ENCODE assay signal across 8 cellular contexts in genomic region chr19:50328257-50329145, GRCh38. TPM values are rescaled to one million over a fixed set of nuclear protein-coding genes. Genes with fewer than 3 reads are reported as not detected.
DNase-seq lines count a peak whose midpoint lies in the region; ATAC-seq and TF ChIP-seq lines count a peak whose summit lies in the region.

No MANE protein-coding gene starts in this region.

- peaks cover 53% of the 10 kb centered on the region for H3K27me3 Mint-ChIP-seq in activated CD8-positive, alpha-beta memory T cell treated with anti-CD3 and anti-CD28 coated beads, Interleukin-2, amount 10 ng/mL, durations not matched to agents 7 days and 5 days

- H3K4me3 ChIP-seq in HEK293 (ENCODE audit: low read depth, low read length) (peak overlapping the region; percentile 25), Peyer's patch (peak overlapping the region; percentile 27 to 52 (median 48)), esophagus muscularis mucosa (peak overlapping the region; percentile 39 to 59 (median 44)), spleen (peak overlapping the region in 7 of 8 donors; percentile 16 to 75 (median 32))

- H3K4me3 Mint-ChIP-seq in activated CD8-positive, alpha-beta memory T cell treated with anti-CD3 and anti-CD28 coated beads, Interleukin-2, amount 10 ng/mL, durations not matched to agents 7 days and 5 days, result no peak overlapping the region

- no peak for ATAC-seq in activated CD8-positive, alpha-beta memory T cell treated with anti-CD3 and anti-CD28 coated beads, Interleukin-2, amount 10 ng/mL, durations not matched to agents 7 days and 5 days
- ATAC-seq in sciatic nerve, result no peak

- CTCF ChIA-PET in activated CD8-positive, alpha-beta memory T cell treated with anti-CD3 and anti-CD28 coated beads, Interleukin-2, amount 10 ng/mL, durations not matched to agents 7 days and 5 days (lab: Charles Lee), result interaction anchor here (0.8 to 1.4 kb wide), 8 partner anchors 9 to 182 kb away, joined by 3 to 8 read pairs (median 3); partner anchors contain the start of gene JOSD2
- CTCF ChIA-PET in HEK293 (lab: Yijun Ruan, JAX), result interaction anchor here (0.5 to 1.8 kb wide), 15 partner anchors 10 to 406 kb away, joined by 3 to 11 read pairs (median 4); partner anchors contain the start of gene NR1H2

- H3K36me3 Mint-ChIP-seq in activated CD8-positive, alpha-beta memory T cell treated with anti-CD3 and anti-CD28 coated beads, Interleukin-2, amount 10 ng/mL, durations not matched to agents 7 days and 5 days, result peaks cover 8% of the 10 kb centered on the region

- H3K9me3 ChIP-seq in HEK293 (ENCODE audit: control insufficient read depth, insufficient read depth, low read depth, low read length) (no peaks in the 10 kb centered on the region), Peyer's patch (peaks cover 0 to 4% (median 0%) of the 10 kb centered on the region in 4 donors), esophagus muscularis mucosa (no peaks in the 10 kb centered on the region), spleen (peaks cover 0 to 29% (median 0%) of the 10 kb centered on the region in 8 donors)

- H3K36me3 ChIP-seq in HEK293 (ENCODE audit: control insufficient read depth in 2 of 2, insufficient read depth in 1 of 2, low read length in 2 of 2) (peaks cover 0 to 2% of the 10 kb centered on the region in 2 experiments; a peak in 1 of 3 replicates), Peyer's patch (no peaks in the 10 kb centered on the region), esophagus muscularis mucosa (no peaks in the 10 kb centered on the region), spleen (peaks cover 0 to 3% (median 0%) of the 10 kb centered on the region in 6 donors)

- WGBS in esophagus muscularis mucosa, result 2% methylated on average over 14 of the region's 141 CpGs
- WGBS in spleen, 5 donors, result 2 to 7% (median 3%) methylated on average over 33 to 141 of the region's 141 CpGs

- TF ChIP-seq CTCF in HEK293 (tag by site-specific recombination; IDR thresholded peaks at IDR 0.05), result peak; percentile 59; the same call in 1 of the 2 replicates
- TF ChIP-seq CTCF in Peyer's patch (IDR thresholded peaks at IDR 0.05), result peak in 2 of 6 experiments; percentile 16 to 24
- peak in 1 of 3 experiments; percentile 19 for TF ChIP-seq CTCF in esophagus muscularis mucosa (IDR thresholded peaks at IDR 0.05)
- peak in 1 of 11 experiments; percentile 35 for TF ChIP-seq CTCF in spleen (IDR thresholded peaks at IDR 0.05 in 8 of 11, conservative IDR thresholded peaks at IDR 0.05 in 3 of 11)

- POLR2A ChIA-PET in HEK293 (lab: Yijun Ruan, JAX), result interaction anchor here (0.6 to 2.7 kb wide), 19 partner anchors 10 to 467 kb away, joined by 3 to 9 read pairs (median 4); partner anchors contain the start of genes ATF5, JOSD2, MYH14 and NR1H2

- peaks cover 52% of the 10 kb centered on the region for H3K4me1 Mint-ChIP-seq in activated CD8-positive, alpha-beta memory T cell treated with anti-CD3 and anti-CD28 coated beads, Interleukin-2, amount 10 ng/mL, durations not matched to agents 7 days and 5 days

- intact Hi-C loops in esophagus muscularis mucosa (cut with DNase I), result no loop called here
- intact Hi-C loops in spleen (cut with DNase I; ENCODE audit: low total_unique reads), result no loop called here
- intact Hi-C loops in sciatic nerve (cut with DNase I), result loop anchor here (1.0 kb wide), 1 partner anchor 22 kb away; no protein-coding TSS in a partner anchor

- H3K4me1 ChIP-seq in HEK293 (ENCODE audit: control insufficient read depth, insufficient read depth, low read length) (peaks cover 13% of the 10 kb centered on the region), Peyer's patch (peaks cover 0 to 55% (median 22%) of the 10 kb centered on the region in 4 donors), esophagus muscularis mucosa (peaks cover 27 to 72% (median 65%) of the 10 kb centered on the region in 4 donors), spleen (peaks cover 6 to 78% (median 57%) of the 10 kb centered on the region in 6 donors)

- TF ChIP-seq POLR2A in Peyer's patch (IDR thresholded peaks at IDR 0.05) (no peak), esophagus muscularis mucosa (IDR thresholded peaks at IDR 0.05; ENCODE audit: low read depth) (no peak), spleen (IDR thresholded peaks at IDR 0.05) (no peak)

- peaks cover 0 to 38% of the 10 kb centered on the region in 2 donors for H3K27me3 ChIP-seq in Peyer's patch
- H3K27me3 ChIP-seq in esophagus muscularis mucosa, result peaks cover 0 to 79% (median 50%) of the 10 kb centered on the region in 4 donors
- peaks cover 0 to 85% (median 60%) of the 10 kb centered on the region in 7 donors for H3K27me3 ChIP-seq in spleen (replicated peaks in 1 of 7)

- no peak overlapping the region for H3K27ac Mint-ChIP-seq in activated CD8-positive, alpha-beta memory T cell treated with anti-CD3 and anti-CD28 coated beads, Interleukin-2, amount 10 ng/mL, durations not matched to agents 7 days and 5 days

- no peaks in the 10 kb centered on the region for H3K9me3 Mint-ChIP-seq in activated CD8-positive, alpha-beta memory T cell treated with anti-CD3 and anti-CD28 coated beads, Interleukin-2, amount 10 ng/mL, durations not matched to agents 7 days and 5 days (ENCODE audit: low read depth)

- H3K27ac ChIP-seq in HEK293 (ENCODE audit: extremely low read depth, low read depth, low read length) (peak overlapping the region; percentile 32; the same call in 1 of the 2 replicates), Peyer's patch (peak overlapping the region in 1 of 4 donors; percentile 79), esophagus muscularis mucosa (replicated peaks in 1 of 4) (no peak overlapping the region), spleen (peak overlapping the region in 3 of 8 donors; percentile 26 to 87 (median 26))

- no peak for TF ChIP-seq EP300 in esophagus muscularis mucosa (IDR thresholded peaks at IDR 0.05)

- peak; percentile 74 for DNase-seq in activated CD8-positive, alpha-beta memory T cell treated with anti-CD3 and anti-CD28 coated beads, Interleukin-2, amount 50 U/mL, for 48 hours
- no peak for DNase-seq in activated CD8-positive, alpha-beta memory T cell treated with anti-CD3 and anti-CD28 coated beads, Interleukin-2, amount 10 ng/mL, durations not matched to agents 7 days and 5 days
- peak in 1 of 3 donors; percentile 53 for DNase-seq in Peyer's patch
- DNase-seq in esophagus muscularis mucosa (ENCODE audit: extremely low spot score), result no peak
- DNase-seq in spleen, result peak; percentile 86
- no peak for DNase-seq in inferior parietal cortex (ENCODE audit: extremely low spot score)
- no peak for DNase-seq in sciatic nerve (ENCODE audit: low spot score)

TF ChIP-seq in HEK293, 187 proteins besides CTCF, POLR2A, EP300 and RAD21 (continues in another document):
- 0 out of 2 replicates have a peak, but pooled peaks have one; percentile 47 for TF ChIP-seq HOXC10 (CRISPR knock-in tag; IDR thresholded peaks at IDR 0.05)
- no peak for TF ChIP-seq SCRT2 (tag by site-specific recombination; IDR thresholded peaks at IDR 0.05)
- TF ChIP-seq ZNF692 (tag by site-specific recombination; IDR thresholded peaks at IDR 0.05), result no peak
- no peak for TF ChIP-seq ZNF140 (tag by site-specific recombination; IDR thresholded peaks at IDR 0.05)
- no peak for TF ChIP-seq KLF9 (tag by site-specific recombination; IDR thresholded peaks at IDR 0.05; ENCODE audit: low read depth)

RNA-seq across cellular contexts. Expression of gene KCNC3, which starts 0.7 kb away (rescaled TPM):
- 1 to 10 TPM; 1.3 to 2.3 TPM for total RNA-seq in activated CD8-positive, alpha-beta memory T cell treated with anti-CD3 and anti-CD28 coated beads, Interleukin-2, amount 10 ng/mL, durations not matched to agents 7 days and 5 days
- total RNA-seq in Peyer's patch (1 to 10 TPM in 2 of 4 donors, under 1 TPM in 2; 0.18 to 3.3 (median 1.1) TPM), esophagus muscularis mucosa (under 1 TPM; 0.32 to 0.69 (median 0.37) TPM), spleen (10 to 100 TPM in 2 of 7 donors, 1 to 10 TPM in 5; 2.6 to 20.8 (median 7.1) TPM), sciatic nerve (2.7 TPM)
- 1 to 10 TPM in 1 of 3 donors, under 1 TPM in 2; 0.72 to 2.6 (median 0.74) TPM for polyA plus RNA-seq in spleen

RNA-seq across cellular contexts. Expression of gene NAPSA, which starts 36.9 kb away (rescaled TPM):
- total RNA-seq in activated CD8-positive, alpha-beta memory T cell treated with anti-CD3 and anti-CD28 coated beads, Interleukin-2, amount 10 ng/mL, durations not matched to agents 7 days and 5 days, result 1 to 10 TPM; 5.3 to 8.8 TPM
- total RNA-seq in Peyer's patch (10 to 100 TPM in 1 of 4 donors, 1 to 10 TPM in 3; 4.9 to 12.4 (median 8.2) TPM), esophagus muscularis mucosa (1 to 10 TPM in 2 of 4 donors, under 1 TPM in 2; 0.17 to 3.7 (median 0.81) TPM), spleen (1 to 10 TPM; 1.5 to 3.4 (median 2.3) TPM), sciatic nerve (3.4 TPM)
- 1 to 10 TPM; 4.5 to 6.4 (median 5.0) TPM for polyA plus RNA-seq in spleen

RNA-seq across cellular contexts. Expression of gene NR1H2, which starts 47.8 kb away (rescaled TPM):
- 10 to 100 TPM; 62.2 to 69.8 TPM for total RNA-seq in activated CD8-positive, alpha-beta memory T cell treated with anti-CD3 and anti-CD28 coated beads, Interleukin-2, amount 10 ng/mL, durations not matched to agents 7 days and 5 days
- total RNA-seq in Peyer's patch, result 100 to 1,000 TPM in 2 of 4 donors, 10 to 100 TPM in 2; 76.7 to 102 (median 98.9) TPM
- 100 to 1,000 TPM; 123 to 224 (median 191) TPM for total RNA-seq in esophagus muscularis mucosa
- total RNA-seq in spleen, result 10 to 100 TPM; 59.9 to 96.0 (median 84.8) TPM
- polyA plus RNA-seq in spleen, result 10 to 100 TPM; 53.1 to 75.5 (median 55.8) TPM
- 73.7 TPM for total RNA-seq in sciatic nerve

RNA-seq across cellular contexts. Expression of gene POLD1, which starts 55.6 kb away (rescaled TPM):
- 100 to 1,000 TPM; 158 to 215 TPM for total RNA-seq in activated CD8-positive, alpha-beta memory T cell treated with anti-CD3 and anti-CD28 coated beads, Interleukin-2, amount 10 ng/mL, durations not matched to agents 7 days and 5 days
- total RNA-seq in Peyer's patch (10 to 100 TPM; 14.9 to 90.0 (median 27.3) TPM), esophagus muscularis mucosa (10 to 100 TPM in 3 of 4 donors, 1 to 10 TPM in 1; 8.8 to 18.0 (median 11.6) TPM), spleen (10 to 100 TPM; 26.5 to 39.9 (median 28.2) TPM), sciatic nerve (21.3 TPM)
- 10 to 100 TPM; 50.9 to 66.6 (median 66.5) TPM for polyA plus RNA-seq in spleen

Comparison
In these comparisons a context has a peak if more than half of its experiments do, and no peak if none do; other contexts are left out.
1. DNase-seq: peak in activated CD8-positive, alpha-beta memory T cell treated with anti-CD3 and anti-CD28 coated beads, Interleukin-2, amount 50 U/mL, for 48 hours (single experiment) and spleen (single experiment); none in activated CD8-positive, alpha-beta memory T cell treated with anti-CD3 and anti-CD28 coated beads, Interleukin-2, amount 10 ng/mL, durations not matched to agents 7 days and 5 days (single experiment), esophagus muscularis mucosa (single experiment), inferior parietal cortex (single experiment) and sciatic nerve (single experiment).
2. Peak in every context shown above with its lines, with median percentiles within 50 percentile points of each other: H3K4me3 ChIP-seq.